ENCODE assay signal across 8 cellular contexts in the genomic region with DNA sequence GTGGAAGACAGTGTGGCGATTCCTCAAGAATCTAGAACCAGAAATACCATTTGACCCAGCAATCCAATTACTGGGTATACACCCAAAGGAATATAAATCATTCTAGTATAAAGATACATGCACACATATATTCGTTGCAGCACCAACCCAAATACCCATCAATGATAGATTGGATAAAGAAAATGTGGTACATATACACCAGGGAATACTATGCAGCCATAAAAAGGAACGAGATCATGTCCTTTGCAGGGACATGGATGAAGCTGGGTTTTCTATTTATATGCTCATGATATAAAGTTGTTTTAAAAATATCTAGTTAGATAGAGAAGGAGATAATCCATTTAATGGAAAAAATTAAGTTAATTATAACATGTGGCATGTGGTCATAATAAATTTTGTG.
A peak's percentile ranks its signal among the peaks of the same experiment; 100 is the strongest.
DNase-seq lines count a peak whose midpoint lies in the region; ATAC-seq, FAIRE-seq and TF ChIP-seq lines count a peak whose summit lies in the region.
"Not testable (repeated sequence)": the region's sequence is repeated elsewhere in the genome, so short reads cannot be mapped to it uniquely, and the experiment has no call there.

No MANE protein-coding gene starts in this region.

- not testable (repeated sequence) for BruUV-seq in HepG2 (replicated peaks; lab: Mats Ljungman, UMichigan)

- not testable (repeated sequence) for H3K36me3 ChIP-seq in ACC112 (ENCODE audit: insufficient read depth, low read length); HEK293 (ENCODE audit: control insufficient read depth in 2 of 2, insufficient read depth in 1 of 2, low read length in 2 of 2); SK-N-SH (replicated peaks in 1 of 2; ENCODE audit: control insufficient read depth in 1 of 2, insufficient read depth in 2 of 2, low read length in 1 of 2); astrocyte (ENCODE audit: insufficient read depth, low read length); left ventricle myocardium inferior; HepG2 (replicated peaks in 1 of 2; ENCODE audit: control insufficient read depth in 1 of 2, insufficient read depth in 2 of 2, low read length in 2 of 2); osteoblast (ENCODE audit: insufficient read depth, low read length)

- not testable (repeated sequence) for H3K27ac Mint-ChIP-seq in astrocyte (ENCODE audit: unreplicated experiment)

- DNase-seq in SK-N-SH; astrocyte (ENCODE audit: low read depth); left ventricle myocardium inferior; HepG2 (ENCODE audit: low spot score); osteoblast (ENCODE audit: insufficient read length, low spot score, missing footprints): not testable (repeated sequence)

- TF ChIP-seq RAD21 in SK-N-SH (IDR thresholded peaks at IDR 0.05; ENCODE audit: low read length); HepG2 (CRISPR knock-in tag; IDR thresholded peaks at IDR 0.05): not testable (repeated sequence)

- FAIRE-seq in astrocyte (lab: Jason Lieb, UNC); HepG2 (lab: Jason Lieb, UNC): not testable (repeated sequence)

- not testable (repeated sequence) for H3K4me3 ChIP-seq in ACC112 (ENCODE audit: low read depth, low read length); HEK293 (ENCODE audit: low read depth, low read length); astrocyte (ENCODE audit: insufficient read depth, low read depth, low read length); left ventricle myocardium inferior; HepG2 (replicated peaks in 1 of 3; ENCODE audit: insufficient read depth in 1 of 3, low read depth in 2 of 3, low read length in 3 of 3); osteoblast (ENCODE audit: insufficient read depth, low read length)
- 0 out of 4 replicates have a peak overlapping the region, but pooled peaks of 1 of the 2 experiments have one; percentile 28 for H3K4me3 ChIP-seq in SK-N-SH (ENCODE audit: low read depth in 2 of 2, low read length in 1 of 2)

- not testable (repeated sequence) for H3K36me3 Mint-ChIP-seq in astrocyte (ENCODE audit: low read depth, unreplicated experiment)

- H3K27ac ChIP-seq in ACC112 (ENCODE audit: low read depth, low read length) (peak overlapping the region; percentile 47; the same call in 1 of the 2 replicates), SK-N-SH (ENCODE audit: low read depth in 2 of 2, low read length in 1 of 2) (peak overlapping the region; percentile 67), VCaP (peak overlapping the region; percentile 29; the same call in 1 of the 2 replicates), astrocyte (ENCODE audit: low read depth, low read length) (peak overlapping the region; percentile 69), left ventricle myocardium inferior (replicated peaks) (peak overlapping the region; percentile 76), HepG2 (ENCODE audit: extremely low read length, insufficient read depth, low read length) (peak overlapping the region; percentile 61), osteoblast (ENCODE audit: low read depth, low read length) (peak overlapping the region; percentile 80)
- H3K27ac ChIP-seq in HEK293 (ENCODE audit: extremely low read depth, low read depth, low read length): not testable (repeated sequence)

- H3K79me2 ChIP-seq in ACC112 (ENCODE audit: control insufficient read depth, insufficient read depth, low read length, unreplicated experiment); SK-N-SH (ENCODE audit: insufficient read depth); astrocyte (ENCODE audit: insufficient read depth, low read length); HepG2 (ENCODE audit: insufficient read depth, low read length); osteoblast (ENCODE audit: insufficient read depth, low read length): not testable (repeated sequence)

- not testable (repeated sequence) for H3K9me3 Mint-ChIP-seq in astrocyte (ENCODE audit: unreplicated experiment)

- TF ChIP-seq EP300 in SK-N-SH (IDR thresholded peaks at IDR 0.05; ENCODE audit: borderline replicate concordance in 1 of 2, low read depth in 1 of 2, low read length in 1 of 2); HepG2 (IDR thresholded peaks at IDR 0.05; ENCODE audit: low read depth in 2 of 2, low read length in 2 of 2); HepG2 (CRISPR knock-in tag; IDR thresholded peaks at IDR 0.05; ENCODE audit: borderline replicate concordance): not testable (repeated sequence)

- not testable (repeated sequence) for H3K27me3 ChIP-seq in ACC112 (ENCODE audit: insufficient read depth, low read length); SK-N-SH (ENCODE audit: insufficient read depth); astrocyte (ENCODE audit: insufficient read depth, low read length); left ventricle myocardium inferior (ENCODE audit: low read depth); HepG2 (ENCODE audit: control insufficient read depth in 1 of 2, insufficient read depth in 2 of 2, low read length in 2 of 2); osteoblast (ENCODE audit: insufficient read depth, low read length)

- not testable (repeated sequence) for ATAC-seq in HepG2

- POLR2A ChIA-PET in HEK293 (lab: Yijun Ruan, JAX) (interaction anchor here (0.6 to 0.7 kb wide), 2 partner anchors 13 to 397 kb away, joined by 3 to 4 read pairs; partner anchors contain the start of gene ELAC2), SK-N-SH (lab: Yijun Ruan, JAX) (interaction anchor here (0.9 to 1.5 kb wide), 4 partner anchors 9 to 61 kb away, joined by 3 to 5 read pairs (median 4); no protein-coding TSS in a partner anchor), HepG2 (lab: Yijun Ruan, JAX) (interaction anchor here (1.5 kb wide), 2 partner anchors 10 to 23 kb away, joined by 11 to 19 read pairs; no protein-coding TSS in a partner anchor)

- TF ChIP-seq POLR2A in HepG2 (IDR thresholded peaks at IDR 0.05; ENCODE audit: insufficient read depth in 1 of 2, low read depth in 2 of 2, low read length in 2 of 2): not testable (repeated sequence)

- 65% methylated on average over 3 of the region's 3 CpGs for WGBS in SK-N-SH (ENCODE audit: low lambda C conversion rate)
- WGBS in HepG2 (ENCODE audit: low lambda C conversion rate): 70% methylated on average over 3 of the region's 3 CpGs

- not testable (repeated sequence) for H3K4me3 Mint-ChIP-seq in astrocyte (ENCODE audit: unreplicated experiment)

- CTCF ChIA-PET in HEK293 (lab: Yijun Ruan, JAX): interaction anchor here (1.0 kb wide), 1 partner anchor 57 kb away, joined by 3 read pairs; no protein-coding TSS in a partner anchor
- CTCF ChIA-PET in SK-N-SH (lab: Yijun Ruan, JAX): interaction anchor here (0.9 to 1.6 kb wide), 6 partner anchors 10 to 385 kb away, joined by 3 to 8 read pairs (median 4); no protein-coding TSS in a partner anchor
- CTCF ChIA-PET in HepG2 (lab: Yijun Ruan, JAX; ENCODE audit: low intra/inter-chr PET ratio, low total read pairs): not testable (repeated sequence)

- H3K9me2 ChIP-seq in SK-N-SH: not testable (repeated sequence)

- intact Hi-C loops in left ventricle myocardium inferior (cut with micrococcal nuclease): not testable (repeated sequence)
- intact Hi-C loops in HepG2 (cut with micrococcal nuclease; ENCODE audit: unreplicated experiment): loop anchor here (10.0 kb wide), 1 partner anchor 180 kb away; no protein-coding TSS in a partner anchor

- H4K20me1 ChIP-seq in SK-N-SH (ENCODE audit: insufficient read depth); astrocyte (ENCODE audit: insufficient read depth, low read length); HepG2 (ENCODE audit: insufficient read depth, low read length); osteoblast (ENCODE audit: insufficient read depth, low read length): not testable (repeated sequence)

- H3K4me2 ChIP-seq in SK-N-SH; osteoblast (ENCODE audit: insufficient read depth, low read length): not testable (repeated sequence)
- H3K4me2 ChIP-seq in astrocyte (ENCODE audit: low read length): peak overlapping the region; percentile 76
- H3K4me2 ChIP-seq in HepG2 (ENCODE audit: low read depth, low read length): peak overlapping the region; percentile 53; the same call in 1 of the 2 replicates

- TF ChIP-seq CTCF in HEK293 (tag by site-specific recombination; IDR thresholded peaks at IDR 0.05); SK-N-SH (IDR thresholded peaks at IDR 0.05); VCaP (conservative IDR thresholded peaks at IDR 0.05); astrocyte (IDR thresholded peaks at IDR 0.05; ENCODE audit: insufficient read depth, low read depth, low read length); left ventricle myocardium inferior (IDR thresholded peaks at IDR 0.05; ENCODE audit: borderline replicate concordance); HepG2 (CRISPR knock-in tag; IDR thresholded peaks at IDR 0.05); osteoblast (IDR thresholded peaks at IDR 0.05; ENCODE audit: extremely low read depth, low read depth, low read length): not testable (repeated sequence)

- not testable (repeated sequence) for H3K9me3 ChIP-seq in HEK293 (ENCODE audit: control insufficient read depth, insufficient read depth, low read depth, low read length); SK-N-SH; astrocyte (ENCODE audit: insufficient read depth, low read depth, low read length); left ventricle myocardium inferior (replicated peaks); HepG2 (ENCODE audit: low read length); osteoblast (ENCODE audit: low read depth, low read length)

- peaks cover 15% of the 10 kb centered on the region for H3F3A ChIP-seq in SK-N-SH (replicated peaks; ENCODE audit: insufficient read depth)

- H2AFZ ChIP-seq in ACC112 (ENCODE audit: low read length, unreplicated experiment); SK-N-SH (ENCODE audit: low read depth); astrocyte (ENCODE audit: low read depth, low read length); HepG2 (ENCODE audit: low read length); osteoblast (ENCODE audit: low read length): not testable (repeated sequence)

- not testable (repeated sequence) for H3K9ac ChIP-seq in SK-N-SH; astrocyte (ENCODE audit: low read length); HepG2 (ENCODE audit: insufficient read depth, low read depth, low read length)

- in situ Hi-C loops in HepG2 (cut with HindIII; ENCODE audit: extremely low pct_ligation_motif_present, low pct_unique_long_range_greater_than_20kb): not testable (repeated sequence)

- H3K4me1 Mint-ChIP-seq in astrocyte (ENCODE audit: low read depth, unreplicated experiment): peaks cover 22% of the 10 kb centered on the region

- H3K4me1 ChIP-seq in ACC112 (ENCODE audit: control insufficient read depth, insufficient read depth, low read length, unreplicated experiment): peaks cover 53% of the 10 kb centered on the region
- not testable (repeated sequence) for H3K4me1 ChIP-seq in HEK293 (ENCODE audit: control insufficient read depth, insufficient read depth, low read length)
- H3K4me1 ChIP-seq in SK-N-SH (ENCODE audit: control insufficient read depth in 1 of 2, insufficient read depth in 2 of 2, low read depth in 1 of 2, low read length in 1 of 2): peaks cover 9 to 25% of the 10 kb centered on the region in 2 experiments; a peak in 3 of 4 replicates
- peaks cover 26% of the 10 kb centered on the region for H3K4me1 ChIP-seq in astrocyte (ENCODE audit: insufficient read depth, low read length)
- peaks cover 33% of the 10 kb centered on the region for H3K4me1 ChIP-seq in left ventricle myocardium inferior
- H3K4me1 ChIP-seq in HepG2 (ENCODE audit: insufficient read depth, low read length): peaks cover 55% of the 10 kb centered on the region
- peaks cover 37% of the 10 kb centered on the region for H3K4me1 ChIP-seq in osteoblast (ENCODE audit: insufficient read depth, low read length)

- H3K27me3 Mint-ChIP-seq in astrocyte (ENCODE audit: low read depth, unreplicated experiment): not testable (repeated sequence)
